Comparison of ENCODE assay signal across 18 cellular contexts in the genomic region with DNA sequence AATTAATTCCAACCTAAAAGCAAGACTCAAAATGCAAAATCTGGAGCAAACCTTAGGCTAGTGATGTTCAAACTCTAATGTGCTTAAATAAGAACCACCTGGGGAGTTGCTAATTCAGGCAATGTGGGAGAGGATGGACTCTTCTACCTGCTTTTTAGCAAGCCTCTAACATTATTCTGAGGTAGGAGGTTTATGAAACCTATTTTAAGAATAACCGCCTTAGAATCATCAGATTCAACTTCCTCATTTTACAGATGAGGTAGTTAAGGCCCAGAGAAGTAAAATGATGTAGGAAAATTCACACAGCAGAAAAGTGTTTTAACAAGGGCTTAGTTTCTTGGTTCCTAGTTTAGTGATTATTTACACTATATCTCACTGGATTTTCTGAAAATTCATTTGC. TPM values are rescaled to one million over a fixed set of nuclear protein-coding genes. Genes with fewer than 3 reads are reported as not detected.
DNase-seq lines count a peak whose midpoint lies in the region; ATAC-seq, FAIRE-seq and TF ChIP-seq lines count a peak whose summit lies in the region.
"Had no signal": no experiment of that assay in that cellular context is flagged by ENCODE, and none has a peak within 500 bp of the region (broad histone marks: within the 10 kb centered on the region; RNA-seq: fewer than 3 reads in every experiment).

No MANE protein-coding gene starts in this region.

- peak overlapping the region; percentile 35 for H3K27ac Mint-ChIP-seq in stimulated activated memory B cell treated with anti-CD40 and anti-IgM and Interleukin-4, amounts not matched to agents 10 μg/mL and 1 μg/mL and 100 μg/mL, for 72 hours
- no peak overlapping the region for H3K27ac Mint-ChIP-seq in H9
- H3K27ac Mint-ChIP-seq: activated CD4-positive, alpha-beta memory T cell treated with anti-CD3 and anti-CD28 coated beads, Interleukin-2, amount 10 ng/mL, durations not matched to agents 7 days and 5 days; mesothelial cell of epicardium had no signal

- H3K4ac ChIP-seq in H9 (ENCODE audit: low read depth, low read length): no peak overlapping the region

- H3K56ac ChIP-seq in H9 (ENCODE audit: insufficient read length, low read depth, low read length): no peak overlapping the region

- no peak overlapping the region for H4K8ac ChIP-seq in H9 (replicated peaks; ENCODE audit: insufficient read length, low read depth, low read length)

- no peak overlapping the region for H3K14ac ChIP-seq in H9 (ENCODE audit: insufficient read depth, low read length)

- H3K27me3 Mint-ChIP-seq in stimulated activated memory B cell treated with anti-CD40 and anti-IgM and Interleukin-4, amounts not matched to agents 10 μg/mL and 1 μg/mL and 100 μg/mL, for 72 hours: no peaks in the 10 kb centered on the region
- H3K27me3 Mint-ChIP-seq in H9 (ENCODE audit: low read depth): no peaks in the 10 kb centered on the region
- H3K27me3 Mint-ChIP-seq: activated CD4-positive, alpha-beta memory T cell treated with anti-CD3 and anti-CD28 coated beads, Interleukin-2, amount 10 ng/mL, durations not matched to agents 7 days and 5 days had no signal

- H3K79me2 ChIP-seq in H9 (ENCODE audit: insufficient read depth, low read length): no peaks in the 10 kb centered on the region

- no peak overlapping the region for H3K18ac ChIP-seq in H9 (ENCODE audit: insufficient read length, low read depth, low read length)

- no peaks in the 10 kb centered on the region for H3K9me3 ChIP-seq in H9 (ENCODE audit: control insufficient read depth, low read depth, low read length)
- H3K9me3 ChIP-seq: right lobe of liver, testis had no signal

- no peaks in the 10 kb centered on the region for H3K27me3 ChIP-seq in H9 (ENCODE audit: insufficient read depth, low read length)
- H3K27me3 ChIP-seq: testis had no signal

- FAIRE-seq in GM19239 (lab: Jason Lieb, UNC): no peak
- FAIRE-seq: RCC 7860 had no signal

- no peaks in the 10 kb centered on the region for H3K23me2 ChIP-seq in H9 (ENCODE audit: insufficient read length, low read depth, low read length, poor library complexity, severe bottlenecking)

- no peak overlapping the region for H3K27ac ChIP-seq in H9 (ENCODE audit: insufficient read length, low read depth, low read length)
- H3K27ac ChIP-seq: right lobe of liver, testis had no signal

- H3K4me2 ChIP-seq in H9 (ENCODE audit: insufficient read depth, insufficient read length, low read length): no peak overlapping the region

- H4K20me1 ChIP-seq in H9 (ENCODE audit: control insufficient read depth, insufficient read depth, insufficient read length): no peaks in the 10 kb centered on the region

- no peaks in the 10 kb centered on the region for H3K9me3 Mint-ChIP-seq in stimulated activated memory B cell treated with anti-CD40 and anti-IgM and Interleukin-4, amounts not matched to agents 10 μg/mL and 1 μg/mL and 100 μg/mL, for 72 hours
- no peaks in the 10 kb centered on the region; a peak in 1 of 5 replicates for H3K9me3 Mint-ChIP-seq in H9
- H3K9me3 Mint-ChIP-seq: activated CD4-positive, alpha-beta memory T cell treated with anti-CD3 and anti-CD28 coated beads, Interleukin-2, amount 10 ng/mL, durations not matched to agents 7 days and 5 days; mesothelial cell of epicardium had no signal

- H3K79me1 ChIP-seq in H9 (ENCODE audit: insufficient read depth, low read depth, low read length, poor library complexity, severe bottlenecking): no peaks in the 10 kb centered on the region

- ATAC-seq in GM19328 (IDR thresholded peaks at IDR 0.05; ENCODE audit: unreplicated experiment) (peak; percentile 78), HG02798 (IDR thresholded peaks at IDR 0.05; ENCODE audit: poor library complexity, unreplicated experiment) (peak; percentile 53), HG03565 (IDR thresholded peaks at IDR 0.05; ENCODE audit: unreplicated experiment) (peak; percentile 48)
- peak; percentile 70 for ATAC-seq in stimulated activated memory B cell treated with anti-CD40 and anti-IgM and Interleukin-4, amounts not matched to agents 10 μg/mL and 1 μg/mL and 100 μg/mL, for 72 hours
- ATAC-seq: right lobe of liver had no signal

- H3K4me3 Mint-ChIP-seq in stimulated activated memory B cell treated with anti-CD40 and anti-IgM and Interleukin-4, amounts not matched to agents 10 μg/mL and 1 μg/mL and 100 μg/mL, for 72 hours: no peak overlapping the region
- H3K4me3 Mint-ChIP-seq in H9: no peak overlapping the region
- H3K4me3 Mint-ChIP-seq: activated CD4-positive, alpha-beta memory T cell treated with anti-CD3 and anti-CD28 coated beads, Interleukin-2, amount 10 ng/mL, durations not matched to agents 7 days and 5 days; mesothelial cell of epicardium had no signal

- no peak overlapping the region for H2BK15ac ChIP-seq in H9 (ENCODE audit: low read depth, low read length)

- no peak overlapping the region for H2BK20ac ChIP-seq in H9 (ENCODE audit: low read depth, low read length, poor library complexity, severe bottlenecking)

- H4K5ac ChIP-seq in H9 (ENCODE audit: insufficient read length, low read depth, low read length): no peak overlapping the region

- H2BK5ac ChIP-seq in H9 (ENCODE audit: insufficient read length, low read length): no peak overlapping the region

- H3T11ph ChIP-seq in H9 (ENCODE audit: low read length): no peak overlapping the region

- H2BK120ac ChIP-seq in H9 (ENCODE audit: low read depth, low read length, poor library complexity, severe bottlenecking): no peak overlapping the region

- DNase-seq in NCI-H2081 treated with DMSO at 0.1 percent for 48 hours (lab: John Stamatoyannopoulos, UW) (no peak), H9 (no peak), GM19239 (ENCODE audit: insufficient read length, low spot score) (no peak)
- DNase-seq: activated CD4-positive, alpha-beta memory T cell treated with anti-CD3 and anti-CD28 coated beads, Interleukin-2, amount 10 ng/mL, durations not matched to agents 7 days and 5 days; kidney glomerular epithelial cell; NCI-H2029 treated with DMSO at 0.1 percent for 48 hours; NCI-H524; right lobe of liver; stimulated activated CD4-positive, alpha-beta T cell treated with anti-CD3 and anti-CD28 coated beads, Interleukin-4, amount 100 ng/mL, for 1 hour; stimulated activated CD8-positive, alpha-beta memory T cell treated with anti-CD3 and anti-CD28 coated beads, Interleukin-4, amount 100 ng/mL, for 48 hours; testis had no signal

- no peak overlapping the region for H3K23ac ChIP-seq in H9 (ENCODE audit: insufficient read length, low read depth, low read length)

- peaks cover 11% of the 10 kb centered on the region for H3K4me1 Mint-ChIP-seq in stimulated activated memory B cell treated with anti-CD40 and anti-IgM and Interleukin-4, amounts not matched to agents 10 μg/mL and 1 μg/mL and 100 μg/mL, for 72 hours
- H3K4me1 Mint-ChIP-seq in H9: peaks cover 0 to 3% of the 10 kb centered on the region in 2 experiments; a peak in 1 of 4 replicates
- H3K4me1 Mint-ChIP-seq: activated CD4-positive, alpha-beta memory T cell treated with anti-CD3 and anti-CD28 coated beads, Interleukin-2, amount 10 ng/mL, durations not matched to agents 7 days and 5 days; mesothelial cell of epicardium had no signal

- H3K9ac ChIP-seq in H9 (ENCODE audit: extremely low read depth, insufficient read length, low read length): no peak overlapping the region

- no peak overlapping the region for H2BK12ac ChIP-seq in H9 (ENCODE audit: insufficient read length, low read depth, low read length)

- TF ChIP-seq CTCF in H9 (conservative IDR thresholded peaks at IDR 0.05): no peak

- no CpG with 5 or more reads among the region's 1 CpG for WGBS in H9 (ENCODE audit: extremely low coverage, insufficient read length, low lambda C conversion rate)

- H2AK5ac ChIP-seq in H9 (ENCODE audit: insufficient read length, low read length): no peak overlapping the region

- H4K91ac ChIP-seq in H9 (ENCODE audit: insufficient read length, low read depth, low read length): no peak overlapping the region

- no peak overlapping the region for H2AFZ ChIP-seq in H9 (ENCODE audit: low read length)

- H3K4me1 ChIP-seq in H9 (ENCODE audit: insufficient read depth, low read length): no peaks in the 10 kb centered on the region
- H3K4me1 ChIP-seq: right lobe of liver, testis had no signal

- H3K36me3 Mint-ChIP-seq in stimulated activated memory B cell treated with anti-CD40 and anti-IgM and Interleukin-4, amounts not matched to agents 10 μg/mL and 1 μg/mL and 100 μg/mL, for 72 hours: no peaks in the 10 kb centered on the region
- H3K36me3 Mint-ChIP-seq in H9 (ENCODE audit: insufficient read depth in 1 of 3, low read depth in 3 of 3): no peaks in the 10 kb centered on the region
- H3K36me3 Mint-ChIP-seq: mesothelial cell of epicardium had no signal

RNA-seq across cellular contexts. Expression of gene NTNG1, which starts 8.6 kb away (rescaled TPM):
- 1.0 and 1.5 TPM in 2 replicates for total RNA-seq in H9 (2021)
- total RNA-seq: activated CD4-positive, alpha-beta memory T cell treated with anti-CD3 and anti-CD28 coated beads, Interleukin-2, amount 10 ng/mL, durations not matched to agents 7 days and 5 days; HT-29; right lobe of liver had no signal
